8 cellular contexts compared by ENCODE assay signal in genomic region chr12:111444314-111444705, GRCh38. TPM values are rescaled to one million over a fixed set of nuclear protein-coding genes. Genes with fewer than 3 reads are reported as not detected.
DNase-seq lines count a peak whose midpoint lies in the region; ATAC-seq and TF ChIP-seq lines count a peak whose summit lies in the region.

No MANE protein-coding gene starts in this region.

- ATAC-seq in GM21360 (IDR thresholded peaks at IDR 0.05; ENCODE audit: unreplicated experiment) (peak; percentile 33), HG03571 (IDR thresholded peaks at IDR 0.05; ENCODE audit: unreplicated experiment) (peak; percentile 20)

- H3K9me3 Mint-ChIP-seq in CD8-positive, alpha-beta memory T cell: no peaks in the 10 kb centered on the region
- H3K9me3 Mint-ChIP-seq in chondrocyte (ENCODE audit: low read depth): no peaks in the 10 kb centered on the region

- H3K4me3 ChIP-seq in CD8-positive, alpha-beta memory T cell (ENCODE audit: low read length): peak overlapping the region; percentile 26
- no peak overlapping the region for H3K4me3 ChIP-seq in HAP-1

- H3K4me3 Mint-ChIP-seq in CD8-positive, alpha-beta memory T cell: peak overlapping the region; percentile 22 to 89 (median 75)
- H3K4me3 Mint-ChIP-seq in chondrocyte (ENCODE audit: unreplicated experiment): no peak overlapping the region

- H3K4me1 Mint-ChIP-seq in CD8-positive, alpha-beta memory T cell: peaks cover 72 to 88% (median 72%) of the 10 kb centered on the region in 3 donors
- H3K4me1 Mint-ChIP-seq in chondrocyte (ENCODE audit: low read depth): peaks cover 33% of the 10 kb centered on the region

- in situ Hi-C loops in HAP-1 (cut with MboI; ENCODE audit: low sequenced_read_pairs): no loop called here

- TF ChIP-seq CTCF in chondrocyte (IDR thresholded peaks at IDR 0.05): no peak

- H3K4me1 ChIP-seq in CD8-positive, alpha-beta memory T cell (ENCODE audit: insufficient read depth, low read length): peaks cover 61% of the 10 kb centered on the region
- H3K4me1 ChIP-seq in HAP-1: no peaks in the 10 kb centered on the region; the same call in 1 of the 2 replicates

- H3K36me3 ChIP-seq in CD8-positive, alpha-beta memory T cell (ENCODE audit: insufficient read depth, low read length): peaks cover 24% of the 10 kb centered on the region
- H3K36me3 ChIP-seq in HAP-1 (replicated peaks): peaks cover 39% of the 10 kb centered on the region

- peak in 1 of 5 donors; percentile 33 for DNase-seq in CD8-positive, alpha-beta memory T cell
- DNase-seq in chondrocyte (ENCODE audit: low spot score) (no peak), HAP-1 (ENCODE audit: low spot score in 2 of 2) (no peak), midbrain (lab: John Stamatoyannopoulos, UW) (no peak), cerebellar nuclear complex (lab: John Stamatoyannopoulos, UW) (no peak)
- peak; percentile 51 for DNase-seq in stimulated activated CD8-positive, alpha-beta memory T cell treated with anti-CD3 and anti-CD28 coated beads, Interleukin-4, amount 100 ng/mL, for 48 hours

- peak overlapping the region; percentile 40 for H3K27ac ChIP-seq in CD8-positive, alpha-beta memory T cell (ENCODE audit: low read depth, low read length)

- POLR2A ChIA-PET in CD8-positive, alpha-beta memory T cell (lab: Charles Lee): interaction anchor here (0.9 to 3.5 kb wide), 10 partner anchors 9 to 241 kb away, joined by 3 to 41 read pairs (median 5); partner anchors contain the start of gene SH2B3

- H3K27me3 ChIP-seq in CD8-positive, alpha-beta memory T cell (ENCODE audit: insufficient read depth, low read length, poor library complexity, severe bottlenecking): no peaks in the 10 kb centered on the region
- no peaks in the 10 kb centered on the region for H3K27me3 ChIP-seq in HAP-1 (ENCODE audit: low read depth)

- CTCF ChIA-PET in CD8-positive, alpha-beta memory T cell (lab: Charles Lee): interaction anchor here (0.8 to 31.7 kb wide), 7 partner anchors 5 to 83 kb away, joined by 3 to 1032 read pairs (median 61); partner anchors contain the start of gene SH2B3

- H3K27me3 Mint-ChIP-seq in CD8-positive, alpha-beta memory T cell: peaks cover 0 to 3% of the 10 kb centered on the region in 2 donors
- no peaks in the 10 kb centered on the region for H3K27me3 Mint-ChIP-seq in chondrocyte (ENCODE audit: low read depth)

- peak overlapping the region; percentile 88 to 98 (median 94) for H3K27ac Mint-ChIP-seq in CD8-positive, alpha-beta memory T cell
- H3K27ac Mint-ChIP-seq in chondrocyte (ENCODE audit: unreplicated experiment): peak overlapping the region; percentile 45

- H3K9me3 ChIP-seq in CD8-positive, alpha-beta memory T cell (ENCODE audit: low read length): no peaks in the 10 kb centered on the region
- H3K9me3 ChIP-seq in HAP-1: no peaks in the 10 kb centered on the region

- H3K36me3 Mint-ChIP-seq in CD8-positive, alpha-beta memory T cell: peaks cover 0 to 49% (median 3%) of the 10 kb centered on the region in 3 donors
- peaks cover 13% of the 10 kb centered on the region for H3K36me3 Mint-ChIP-seq in chondrocyte (ENCODE audit: low read depth)

RNA-seq across cellular contexts. Expression of gene SH2B3, which starts 38.6 kb away (rescaled TPM):
- total RNA-seq in CD8-positive, alpha-beta memory T cell: 10 to 100 TPM; 46.8 to 48.9 TPM
- 11.1 TPM for polyA plus RNA-seq in CD8-positive, alpha-beta memory T cell
- total RNA-seq in chondrocyte: 14.7 to 20.0 TPM (median 18.3 TPM) in 3 replicates
